In the genomic region with DNA sequence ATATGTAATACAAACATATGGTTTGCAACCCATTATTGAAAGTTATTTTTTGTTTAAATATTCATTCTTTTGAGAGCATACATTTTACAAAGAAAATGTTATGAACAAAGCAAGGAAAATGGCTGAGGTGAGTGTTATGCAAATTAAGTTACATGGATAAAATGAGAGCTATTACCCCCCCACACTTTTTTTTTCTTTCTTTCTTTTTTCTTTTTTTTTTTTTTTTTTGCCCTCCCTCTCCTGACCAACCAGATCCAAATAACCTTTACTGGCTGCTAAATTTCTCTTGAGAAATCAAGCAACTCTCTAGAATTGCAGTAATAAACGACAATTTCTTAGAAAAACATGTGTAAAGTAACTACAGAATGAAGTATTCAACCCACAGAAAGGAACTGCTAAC, we compare ENCODE assay signal across 2 cellular contexts.
TF ChIP-seq lines count a peak whose summit lies in the region.

No MANE protein-coding gene starts in this region.

TF ChIP-seq in HEK293T, 16 proteins besides CTCF, POLR2A, EP300 and RAD21:
- TF ChIP-seq ZNF384 (IDR thresholded peaks at IDR 0.05): peak; percentile 74
- TF ChIP-seq ARNT (IDR thresholded peaks at IDR 0.05): no peak

TF ChIP-seq in K562, 482 proteins besides CTCF, POLR2A, EP300 and RAD21:
- TF ChIP-seq, protein P1, sequence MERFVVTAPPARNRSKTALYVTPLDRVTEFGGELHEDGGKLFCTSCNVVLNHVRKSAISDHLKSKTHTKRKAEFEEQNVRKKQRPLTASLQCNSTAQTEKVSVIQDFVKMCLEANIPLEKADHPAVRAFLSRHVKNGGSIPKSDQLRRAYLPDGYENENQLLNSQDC (CRISPR knock-in tag; IDR thresholded peaks at IDR 0.05): no peak
- TF ChIP-seq ZNF384 (IDR thresholded peaks at IDR 0.05; ENCODE audit: low read depth, low read length) (0 out of 2 replicates have a peak, but pooled peaks have one; percentile 25), NFATC3 (IDR thresholded peaks at IDR 0.05) (no peak), NBN (IDR thresholded peaks at IDR 0.05; ENCODE audit: low read depth) (no peak), GABPB2 (CRISPR knock-in tag; conservative IDR thresholded peaks at IDR 0.05) (no peak), DMBX1 (CRISPR knock-in tag; IDR thresholded peaks at IDR 0.05; ENCODE audit: borderline replicate concordance) (no peak), ZNF408 (CRISPR knock-in tag; IDR thresholded peaks at IDR 0.05; ENCODE audit: low read depth) (no peak)
- TF ChIP-seq, protein P2, sequence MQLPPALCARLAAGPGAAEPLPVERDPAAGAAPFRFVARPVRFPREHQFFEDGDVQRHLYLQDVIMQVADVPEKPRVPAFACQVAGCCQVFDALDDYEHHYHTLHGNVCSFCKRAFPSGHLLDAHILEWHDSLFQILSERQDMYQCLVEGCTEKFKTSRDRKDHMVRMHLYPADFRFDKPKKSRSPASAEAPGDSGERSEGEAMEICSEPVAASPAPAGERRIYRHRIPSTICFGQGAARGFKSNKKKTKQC (CRISPR knock-in tag; IDR thresholded peaks at IDR 0.05): no peak
- TF ChIP-seq, protein P3, sequence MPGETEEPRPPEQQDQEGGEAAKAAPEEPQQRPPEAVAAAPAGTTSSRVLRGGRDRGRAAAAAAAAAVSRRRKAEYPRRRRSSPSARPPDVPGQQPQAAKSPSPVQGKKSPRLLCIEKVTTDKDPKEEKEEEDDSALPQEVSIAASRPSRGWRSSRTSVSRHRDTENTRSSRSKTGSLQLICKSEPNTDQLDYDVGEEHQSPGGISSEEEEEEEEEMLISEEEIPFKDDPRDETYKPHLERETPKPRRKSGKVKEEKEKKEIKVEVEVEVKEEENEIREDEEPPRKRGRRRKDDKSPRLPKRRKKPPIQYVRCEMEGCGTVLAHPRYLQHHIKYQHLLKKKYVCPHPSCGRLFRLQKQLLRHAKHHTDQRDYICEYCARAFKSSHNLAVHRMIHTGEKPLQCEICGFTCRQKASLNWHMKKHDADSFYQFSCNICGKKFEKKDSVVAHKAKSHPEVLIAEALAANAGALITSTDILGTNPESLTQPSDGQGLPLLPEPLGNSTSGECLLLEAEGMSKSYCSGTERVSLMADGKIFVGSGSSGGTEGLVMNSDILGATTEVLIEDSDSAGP (CRISPR knock-in tag; IDR thresholded peaks at IDR 0.05): no peak
